In genomic region chr6:149922642-149923326, GRCh38 we compare ENCODE assay signal across 9 cellular contexts. TPM values are rescaled to one million over a fixed set of nuclear protein-coding genes. Genes with fewer than 3 reads are reported as not detected.
DNase-seq lines count a peak whose midpoint lies in the region; ATAC-seq and TF ChIP-seq lines count a peak whose summit lies in the region.
"Had no signal": no experiment of that assay in that cellular context is flagged by ENCODE, and none has a peak within 500 bp of the region (broad histone marks: within the 10 kb centered on the region; RNA-seq: fewer than 3 reads in every experiment).

A gene with protein sequence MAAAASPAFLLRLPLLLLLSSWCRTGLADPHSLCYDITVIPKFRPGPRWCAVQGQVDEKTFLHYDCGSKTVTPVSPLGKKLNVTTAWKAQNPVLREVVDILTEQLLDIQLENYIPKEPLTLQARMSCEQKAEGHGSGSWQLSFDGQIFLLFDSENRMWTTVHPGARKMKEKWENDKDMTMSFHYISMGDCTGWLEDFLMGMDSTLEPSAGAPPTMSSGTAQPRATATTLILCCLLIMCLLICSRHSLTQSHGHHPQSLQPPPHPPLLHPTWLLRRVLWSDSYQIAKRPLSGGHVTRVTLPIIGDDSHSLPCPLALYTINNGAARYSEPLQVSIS (minus strand): TSS chr6:149923121. CDS start chr6:149923010, 111 bp downstream.

- H3K4me3 Mint-ChIP-seq in activated T-helper 2 cell treated with anti-CD3 and anti-CD28 coated beads, Interferon-gamma antibody, Interleukin-2, Interleukin-4, amounts not matched to agents 10 μg/mL and 5 μg/mL and 100 μg/mL, durations not matched to agents 14 hours and 24 hours and 36 hours (ENCODE audit: low read depth), result peak within 1 kb of the TSS; percentile 71

- no peak for ATAC-seq in HG03469 (IDR thresholded peaks at IDR 0.05; ENCODE audit: unreplicated experiment)

- DNase-seq in DMS 273 (lab: John Stamatoyannopoulos, UW; ENCODE audit: unreplicated experiment) (peak; percentile 93), HUDEP-2 (lab: John Stamatoyannopoulos, UW; ENCODE audit: unreplicated experiment in 76 of 76) (peak in 63 of 76 experiments; percentile 18 to 77 (median 49)), RPMI8226 (peak; percentile 85), fibroblast of mammary gland (ENCODE audit: low read depth) (peak; percentile 96), myocyte (ENCODE audit: low read depth) (peak; percentile 90)
- peak; percentile 81 for DNase-seq in activated T-helper 2 cell treated with anti-CD3 and anti-CD28 coated beads, Interferon-gamma antibody, Interleukin-2, Interleukin-4, amounts not matched to agents 10 μg/mL and 5 μg/mL and 100 μg/mL, durations not matched to agents 14 hours and 24 hours and 36 hours (ENCODE audit: low spot score)
- peak; percentile 72 for DNase-seq in stimulated activated CD8-positive, alpha-beta memory T cell treated with anti-CD3 and anti-CD28 coated beads, Interleukin-4, amount 100 ng/mL, for 24 hours (ENCODE audit: low read depth)

- no peak within 1 kb of the TSS for H3K27ac Mint-ChIP-seq in activated T-helper 2 cell treated with anti-CD3 and anti-CD28 coated beads, Interferon-gamma antibody, Interleukin-2, Interleukin-4, amounts not matched to agents 10 μg/mL and 5 μg/mL and 100 μg/mL, durations not matched to agents 14 hours and 24 hours and 36 hours

- TF ChIP-seq CTCF in fibroblast of mammary gland (conservative IDR thresholded peaks at IDR 0.05; ENCODE audit: control insufficient read depth, insufficient read depth, low read depth, low read length), result no peak

- no peaks in the 10 kb centered on the region for H3K9me3 Mint-ChIP-seq in activated T-helper 2 cell treated with anti-CD3 and anti-CD28 coated beads, Interferon-gamma antibody, Interleukin-2, Interleukin-4, amounts not matched to agents 10 μg/mL and 5 μg/mL and 100 μg/mL, durations not matched to agents 14 hours and 24 hours and 36 hours

- intact Hi-C loops in activated T-helper 2 cell treated with anti-CD3 and anti-CD28 coated beads, Interferon-gamma antibody, Interleukin-2, Interleukin-4, amounts not matched to agents 10 μg/mL and 5 μg/mL and 100 μg/mL, durations not matched to agents 14 hours and 24 hours and 36 hours (cut with micrococcal nuclease), result loop anchor here (1.0 to 10.0 kb wide), 3 partner anchors 57 to 358 kb away; partner anchors contain the start of gene GINM1

- H3K36me3 Mint-ChIP-seq in activated T-helper 2 cell treated with anti-CD3 and anti-CD28 coated beads, Interferon-gamma antibody, Interleukin-2, Interleukin-4, amounts not matched to agents 10 μg/mL and 5 μg/mL and 100 μg/mL, durations not matched to agents 14 hours and 24 hours and 36 hours (ENCODE audit: low read depth), result no peaks in the 10 kb centered on the region

- peaks cover 73% of the 10 kb centered on the region for H3K27me3 Mint-ChIP-seq in activated T-helper 2 cell treated with anti-CD3 and anti-CD28 coated beads, Interferon-gamma antibody, Interleukin-2, Interleukin-4, amounts not matched to agents 10 μg/mL and 5 μg/mL and 100 μg/mL, durations not matched to agents 14 hours and 24 hours and 36 hours (ENCODE audit: low read depth)

- peaks cover 18% of the 10 kb centered on the region for H3K4me1 Mint-ChIP-seq in activated T-helper 2 cell treated with anti-CD3 and anti-CD28 coated beads, Interferon-gamma antibody, Interleukin-2, Interleukin-4, amounts not matched to agents 10 μg/mL and 5 μg/mL and 100 μg/mL, durations not matched to agents 14 hours and 24 hours and 36 hours (ENCODE audit: low read depth)

- peak within 1 kb of the TSS; percentile 62 for H3K4me3 ChIP-seq in fibroblast of mammary gland (ENCODE audit: control insufficient read depth, low read depth, low read length)

RNA-seq across cellular contexts. Expression of the gene that starts here (rescaled TPM):
- not detected in 2 replicates for total RNA-seq in activated T-helper 2 cell treated with anti-CD3 and anti-CD28 coated beads, Interferon-gamma antibody, Interleukin-2, Interleukin-4, amounts not matched to agents 10 μg/mL and 5 μg/mL and 100 μg/mL, durations not matched to agents 14 hours and 24 hours and 36 hours
- not detected in 2 replicates for total RNA-seq in myocyte
- polyA plus RNA-seq in myocyte (2012), result 0.88 TPM
- total RNA-seq: T-helper 1 cell treated with Interleukin-12 subunit alpha and Interleukin-12 subunit beta and Interleukin-4 antibody, amounts not matched to agents 30 ng/mL and 1 ng/mL, for 36 hours had no signal

Comparison
In these comparisons a context has a peak if more than half of its experiments do, and no peak if none do; other contexts are left out.
1. Peak in DNase-seq in activated T-helper 2 cell treated with anti-CD3 and anti-CD28 coated beads, Interferon-gamma antibody, Interleukin-2, Interleukin-4, amounts not matched to agents 10 μg/mL and 5 μg/mL and 100 μg/mL, durations not matched to agents 14 hours and 24 hours and 36 hours; RNA of the gene not detected or under 1 TPM.
2. Peak in DNase-seq in myocyte; RNA of the gene not detected or under 1 TPM.